Comparison of ENCODE assay signal across 18 cellular contexts in genomic region chr7:116215550-116215949, GRCh38. TPM values are rescaled to one million over a fixed set of nuclear protein-coding genes. Genes with fewer than 3 reads are reported as not detected.
A peak's percentile ranks its signal among the peaks of the same experiment; 100 is the strongest.
DNase-seq lines count a peak whose midpoint lies in the region; ATAC-seq and TF ChIP-seq lines count a peak whose summit lies in the region.
"Had no signal": no experiment of that assay in that cellular context is flagged by ENCODE, and none has a peak within 500 bp of the region (broad histone marks: within the 10 kb centered on the region; RNA-seq: fewer than 3 reads in every experiment).

No MANE protein-coding gene starts in this region.

- no peak for TF ChIP-seq CTCF in thoracic aorta (IDR thresholded peaks at IDR 0.05)
- TF ChIP-seq CTCF in hepatocyte (IDR thresholded peaks at IDR 0.05; ENCODE audit: poor library complexity): no peak

- H3K79me2 ChIP-seq in hepatocyte: peaks cover 85% of the 10 kb centered on the region

- peak overlapping the region; percentile 65 for H3K27ac Mint-ChIP-seq in activated CD8-positive, alpha-beta memory T cell treated with anti-CD3 and anti-CD28 coated beads, Interleukin-2, amount 10 ng/mL, durations not matched to agents 7 days and 5 days
- peak overlapping the region; percentile 97 for H3K27ac Mint-ChIP-seq in T-cell

- H2AFZ ChIP-seq in hepatocyte: no peak overlapping the region

- peaks cover 31% of the 10 kb centered on the region for H3K36me3 Mint-ChIP-seq in activated CD8-positive, alpha-beta memory T cell treated with anti-CD3 and anti-CD28 coated beads, Interleukin-2, amount 10 ng/mL, durations not matched to agents 7 days and 5 days
- peaks cover 5% of the 10 kb centered on the region for H3K36me3 Mint-ChIP-seq in T-cell

- H3K9me2 ChIP-seq in hepatocyte (replicated peaks; ENCODE audit: insufficient read depth): no peaks in the 10 kb centered on the region

- H3K36me3 ChIP-seq in thoracic aorta: no peaks in the 10 kb centered on the region
- H3K36me3 ChIP-seq in hepatocyte (replicated peaks; ENCODE audit: insufficient read depth, low read depth): no peaks in the 10 kb centered on the region
- H3K36me3 ChIP-seq: left lung had no signal

- H3K27ac ChIP-seq in epithelial cell of prostate (peak overlapping the region; percentile 39), thoracic aorta (peak overlapping the region; percentile 49 to 97), hepatocyte (no peak overlapping the region)
- H3K27ac ChIP-seq: body of pancreas, HL-60, left lung had no signal

- H3K9me3 ChIP-seq in thoracic aorta (no peaks in the 10 kb centered on the region), hepatocyte (ENCODE audit: low read depth) (no peaks in the 10 kb centered on the region)
- H3K9me3 ChIP-seq: body of pancreas, left lung had no signal

- H3K4me1 ChIP-seq in thoracic aorta (ENCODE audit: control insufficient read depth in 1 of 2, low read depth in 2 of 2): peaks cover 44 to 66% of the 10 kb centered on the region in 2 donors
- H3K4me1 ChIP-seq in hepatocyte (ENCODE audit: insufficient read depth): peaks cover 24% of the 10 kb centered on the region

- H4K20me1 ChIP-seq in hepatocyte (ENCODE audit: insufficient read depth, poor library complexity, severe bottlenecking): peaks cover 25% of the 10 kb centered on the region

- POLR2A ChIA-PET in T-cell (lab: Charles Lee): interaction anchor here in 1 of 2 donors (0.6 kb wide), 1 partner anchor 13 kb away, joined by 3 read pairs; no protein-coding TSS in a partner anchor

- ATAC-seq in activated CD8-positive, alpha-beta memory T cell treated with anti-CD3 and anti-CD28 coated beads, Interleukin-2, amount 10 ng/mL, durations not matched to agents 7 days and 5 days: no peak
- ATAC-seq in T-cell (replicated peaks in 1 of 4) (no peak), thoracic aorta (ENCODE audit: insufficient number of reproducible peaks, low FRiP score, low read depth) (no peak)
- ATAC-seq: body of pancreas, left lung, SK-N-SH treated with all-trans-retinoic acid at 6 μM for 48 hours had no signal

- no peaks in the 10 kb centered on the region for H3K27me3 ChIP-seq in thoracic aorta (replicated peaks; ENCODE audit: insufficient read depth)
- H3K27me3 ChIP-seq in hepatocyte: no peaks in the 10 kb centered on the region
- H3K27me3 ChIP-seq: body of pancreas, left lung had no signal

- CTCF ChIA-PET in activated CD8-positive, alpha-beta memory T cell treated with anti-CD3 and anti-CD28 coated beads, Interleukin-2, amount 10 ng/mL, durations not matched to agents 7 days and 5 days (lab: Charles Lee): interaction anchor here (1.8 to 1.9 kb wide), 2 partner anchors 10 to 20 kb away, joined by 8 to 9 read pairs; no protein-coding TSS in a partner anchor
- CTCF ChIA-PET in T-cell (lab: Charles Lee): interaction anchor here (0.7 to 5.5 kb wide), 8 partner anchors 10 to 37 kb away, joined by 3 to 32 read pairs (median 4); no protein-coding TSS in a partner anchor

- H3K27me3 Mint-ChIP-seq in activated CD8-positive, alpha-beta memory T cell treated with anti-CD3 and anti-CD28 coated beads, Interleukin-2, amount 10 ng/mL, durations not matched to agents 7 days and 5 days: no peaks in the 10 kb centered on the region
- no peaks in the 10 kb centered on the region for H3K27me3 Mint-ChIP-seq in T-cell

- H3K4me2 ChIP-seq in hepatocyte: no peak overlapping the region

- no peak overlapping the region for H3K4me3 Mint-ChIP-seq in activated CD8-positive, alpha-beta memory T cell treated with anti-CD3 and anti-CD28 coated beads, Interleukin-2, amount 10 ng/mL, durations not matched to agents 7 days and 5 days
- peak overlapping the region in 2 of 3 donors; percentile 37 to 97 for H3K4me3 Mint-ChIP-seq in T-cell

- no peaks in the 10 kb centered on the region for H3K9me3 Mint-ChIP-seq in activated CD8-positive, alpha-beta memory T cell treated with anti-CD3 and anti-CD28 coated beads, Interleukin-2, amount 10 ng/mL, durations not matched to agents 7 days and 5 days (ENCODE audit: low read depth)
- H3K9me3 Mint-ChIP-seq in T-cell: no peaks in the 10 kb centered on the region

- DNase-seq in activated CD8-positive, alpha-beta memory T cell treated with anti-CD3 and anti-CD28 coated beads, Interleukin-2, amount 10 ng/mL, durations not matched to agents 7 days and 5 days: no peak
- DNase-seq in activated CD8-positive, alpha-beta memory T cell treated with anti-CD3 and anti-CD28 coated beads for 24 hours: no peak
- DNase-seq in T-cell (no peak), epithelial cell of prostate (ENCODE audit: low read depth, low spot score) (no peak), thoracic aorta (ENCODE audit: low spot score) (no peak), NAMALWA (ENCODE audit: low spot score) (no peak), cerebellum (ENCODE audit: low spot score) (no peak), hepatocyte (ENCODE audit: low spot score) (no peak)
- DNase-seq: activated CD4-positive, CD25-positive, alpha-beta regulatory T cell; activated T-cell treated with anti-CD3 and anti-CD28 coated beads, Interleukin-2, amount 50 U/mL, for 48 hours; body of pancreas; Karpas-422; left lung; NCI-H187; NCI-H510A treated with DMSO at 0.1 percent for 48 hours had no signal

- H3K4me3 ChIP-seq in thoracic aorta (peak overlapping the region; percentile 19), hepatocyte (no peak overlapping the region)
- H3K4me3 ChIP-seq: body of pancreas, left lung had no signal

- H3K4me1 Mint-ChIP-seq in activated CD8-positive, alpha-beta memory T cell treated with anti-CD3 and anti-CD28 coated beads, Interleukin-2, amount 10 ng/mL, durations not matched to agents 7 days and 5 days: peaks cover 71% of the 10 kb centered on the region
- H3K4me1 Mint-ChIP-seq in T-cell: peaks cover 82 to 88% (median 82%) of the 10 kb centered on the region in 3 donors

- 87% methylated on average over 2 of the region's 2 CpGs for WGBS in hepatocyte (ENCODE audit: low lambda C conversion rate, missing lambda C conversion rate)

RNA-seq across cellular contexts. Expression of gene TES, which starts 5.2 kb away (rescaled TPM):
- total RNA-seq in activated CD8-positive, alpha-beta memory T cell treated with anti-CD3 and anti-CD28 coated beads, Interleukin-2, amount 10 ng/mL, durations not matched to agents 7 days and 5 days: 10 to 100 TPM; 98.5 TPM
- total RNA-seq in T-cell (100 to 1,000 TPM; 101 to 132 (median 117) TPM), thoracic aorta (100 to 1,000 TPM; 186 to 215 TPM), cerebellum (31.7 TPM), hepatocyte (122 and 129 TPM in 2 replicates)
- polyA plus RNA-seq in hepatocyte: 75.2 and 83.2 TPM in 2 replicates
- total RNA-seq: OCI-LY7 had no signal
